Comparison of ENCODE assay signal across 8 cellular contexts in the genomic region with DNA sequence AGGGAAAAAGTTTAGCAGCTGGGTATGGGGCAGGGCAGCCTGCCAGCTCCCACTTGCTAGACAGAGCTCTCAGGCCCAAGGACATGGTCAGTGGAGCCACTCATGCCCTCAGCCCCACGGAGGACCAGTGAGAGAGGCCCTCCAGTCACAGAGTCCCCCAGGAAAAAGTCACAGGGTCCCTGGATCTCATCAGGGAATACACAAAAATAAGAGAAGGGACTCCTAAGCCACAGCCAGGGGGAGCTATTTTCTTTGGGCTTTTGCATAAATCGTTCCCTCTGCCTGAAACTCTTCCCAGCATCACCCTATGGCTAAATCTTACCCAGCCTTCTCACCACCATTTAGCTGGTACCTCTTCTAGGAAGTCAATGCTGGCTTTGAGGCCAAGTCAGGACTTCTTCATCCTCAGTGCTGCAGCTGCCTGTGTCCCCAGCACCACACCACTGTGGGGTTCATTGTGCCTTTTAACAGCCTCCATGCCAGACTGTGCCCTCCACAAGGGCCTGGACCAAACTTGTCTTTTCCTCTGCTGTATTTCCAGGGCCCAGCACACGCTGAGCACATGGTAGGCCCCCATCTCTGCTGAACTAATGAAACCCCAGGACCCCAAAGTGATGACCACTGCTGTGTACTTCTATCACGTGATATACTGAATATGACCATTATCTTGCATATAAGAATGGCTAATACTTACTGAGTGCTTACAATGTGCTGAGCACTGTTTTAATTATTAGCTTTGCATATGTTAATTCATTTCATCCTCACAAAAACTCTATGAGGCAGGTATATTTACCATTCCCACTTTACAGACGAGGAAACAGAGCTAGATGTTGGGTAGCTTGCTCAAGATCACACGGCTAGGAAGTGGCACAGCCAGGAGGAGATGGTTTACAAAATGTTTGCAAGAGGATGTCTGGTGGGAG. TPM values are rescaled to one million over a fixed set of nuclear protein-coding genes. Genes with fewer than 3 reads are reported as not detected.
DNase-seq lines count a peak whose midpoint lies in the region; ATAC-seq and TF ChIP-seq lines count a peak whose summit lies in the region.

No MANE protein-coding gene starts in this region.

- peak overlapping the region; percentile 89 for H3K4me3 Mint-ChIP-seq in activated T-helper 1 cell treated with anti-CD3 and anti-CD28 coated beads, Interleukin-12 subunit alpha, Interleukin-12 subunit beta, Interleukin-2, Interleukin-4 antibody, amounts not matched to agents 30 ng/mL and 10 ng/mL and 1 ng/mL, durations not matched to agents 14 hours and 24 hours and 36 hours

- H3K9me3 Mint-ChIP-seq in activated T-helper 1 cell treated with anti-CD3 and anti-CD28 coated beads, Interleukin-12 subunit alpha, Interleukin-12 subunit beta, Interleukin-2, Interleukin-4 antibody, amounts not matched to agents 30 ng/mL and 10 ng/mL and 1 ng/mL, durations not matched to agents 14 hours and 24 hours and 36 hours = no peaks in the 10 kb centered on the region

- intact Hi-C loops in activated T-helper 1 cell treated with anti-CD3 and anti-CD28 coated beads, Interleukin-12 subunit alpha, Interleukin-12 subunit beta, Interleukin-2, Interleukin-4 antibody, amounts not matched to agents 30 ng/mL and 10 ng/mL and 1 ng/mL, durations not matched to agents 14 hours and 24 hours and 36 hours (cut with micrococcal nuclease) = loop anchor here (2.0 to 5.0 kb wide), 5 partner anchors 42 to 1083 kb away; a partner anchor contains a TSS

- peak; percentile 70 for DNase-seq in AG10803 (ENCODE audit: low read depth)
- no peak for DNase-seq in GM12865 (ENCODE audit: low read depth)
- DNase-seq in NCI-H345 treated with DMSO at 0.1 percent for 48 hours (lab: John Stamatoyannopoulos, UW; ENCODE audit: unreplicated experiment) = peak; percentile 20
- no peak for DNase-seq in activated T-helper 1 cell treated with anti-CD3 and anti-CD28 coated beads, Interleukin-12 subunit alpha, Interleukin-12 subunit beta, Interleukin-2, Interleukin-4 antibody, amounts not matched to agents 30 ng/mL and 10 ng/mL and 1 ng/mL, durations not matched to agents 14 hours and 24 hours and 36 hours (ENCODE audit: low spot score)
- DNase-seq in globus pallidus (ENCODE audit: low spot score) = peak; percentile 39
- peak; percentile 26 for DNase-seq in pulmonary artery endothelial cell (ENCODE audit: low read depth, low spot score)
- no peak for DNase-seq in ecto neural progenitor cell (ENCODE audit: low spot score)

- H3K4me3 ChIP-seq in AG10803 (ENCODE audit: low read length) = peak overlapping the region; percentile 99
- H3K4me3 ChIP-seq in GM12865 (ENCODE audit: low read depth, low read length) = peak overlapping the region; percentile 88

- TF ChIP-seq CTCF in AG10803 (conservative IDR thresholded peaks at IDR 0.05; ENCODE audit: low read length) = peak; percentile 74
- peak; percentile 60 for TF ChIP-seq CTCF in GM12865 (IDR thresholded peaks at IDR 0.05; ENCODE audit: insufficient read depth, low read depth, low read length, missing control alignments)

- H3K4me1 Mint-ChIP-seq in activated T-helper 1 cell treated with anti-CD3 and anti-CD28 coated beads, Interleukin-12 subunit alpha, Interleukin-12 subunit beta, Interleukin-2, Interleukin-4 antibody, amounts not matched to agents 30 ng/mL and 10 ng/mL and 1 ng/mL, durations not matched to agents 14 hours and 24 hours and 36 hours (ENCODE audit: low read depth) = peaks cover 23% of the 10 kb centered on the region

- no peak for ATAC-seq in HG03097 (IDR thresholded peaks at IDR 0.05; ENCODE audit: low FRiP score, unreplicated experiment)

- peaks cover 25% of the 10 kb centered on the region for H3K36me3 Mint-ChIP-seq in activated T-helper 1 cell treated with anti-CD3 and anti-CD28 coated beads, Interleukin-12 subunit alpha, Interleukin-12 subunit beta, Interleukin-2, Interleukin-4 antibody, amounts not matched to agents 30 ng/mL and 10 ng/mL and 1 ng/mL, durations not matched to agents 14 hours and 24 hours and 36 hours (ENCODE audit: low read depth)

- H3K27ac Mint-ChIP-seq in activated T-helper 1 cell treated with anti-CD3 and anti-CD28 coated beads, Interleukin-12 subunit alpha, Interleukin-12 subunit beta, Interleukin-2, Interleukin-4 antibody, amounts not matched to agents 30 ng/mL and 10 ng/mL and 1 ng/mL, durations not matched to agents 14 hours and 24 hours and 36 hours = peak overlapping the region; percentile 84

- no peaks in the 10 kb centered on the region for H3K27me3 Mint-ChIP-seq in activated T-helper 1 cell treated with anti-CD3 and anti-CD28 coated beads, Interleukin-12 subunit alpha, Interleukin-12 subunit beta, Interleukin-2, Interleukin-4 antibody, amounts not matched to agents 30 ng/mL and 10 ng/mL and 1 ng/mL, durations not matched to agents 14 hours and 24 hours and 36 hours (ENCODE audit: insufficient read depth)

RNA-seq across cellular contexts. Expression of a gene that starts 2.0 kb away (rescaled TPM):
- total RNA-seq in activated T-helper 1 cell treated with anti-CD3 and anti-CD28 coated beads, Interleukin-12 subunit alpha, Interleukin-12 subunit beta, Interleukin-2, Interleukin-4 antibody, amounts not matched to agents 30 ng/mL and 10 ng/mL and 1 ng/mL, durations not matched to agents 14 hours and 24 hours and 36 hours = 38.3 and 40.9 TPM in 2 replicates
- total RNA-seq in pulmonary artery endothelial cell = 9.5 and 14.6 TPM in 2 replicates

RNA-seq across cellular contexts. Expression of a gene that starts 35.5 kb away (rescaled TPM):
- 27.9 and 28.5 TPM in 2 replicates for total RNA-seq in activated T-helper 1 cell treated with anti-CD3 and anti-CD28 coated beads, Interleukin-12 subunit alpha, Interleukin-12 subunit beta, Interleukin-2, Interleukin-4 antibody, amounts not matched to agents 30 ng/mL and 10 ng/mL and 1 ng/mL, durations not matched to agents 14 hours and 24 hours and 36 hours
- total RNA-seq in pulmonary artery endothelial cell = 8.8 and 9.3 TPM in 2 replicates

RNA-seq across cellular contexts. Expression of a gene that starts 38.7 kb away (rescaled TPM):
- total RNA-seq in activated T-helper 1 cell treated with anti-CD3 and anti-CD28 coated beads, Interleukin-12 subunit alpha, Interleukin-12 subunit beta, Interleukin-2, Interleukin-4 antibody, amounts not matched to agents 30 ng/mL and 10 ng/mL and 1 ng/mL, durations not matched to agents 14 hours and 24 hours and 36 hours = 0.08 TPM in 1 of 2 replicates, not detected in the other
- total RNA-seq in pulmonary artery endothelial cell = 0.04 TPM in 1 of 2 replicates, not detected in the other

RNA-seq across cellular contexts. Expression of a gene that starts 58.0 kb away (rescaled TPM):
- total RNA-seq in activated T-helper 1 cell treated with anti-CD3 and anti-CD28 coated beads, Interleukin-12 subunit alpha, Interleukin-12 subunit beta, Interleukin-2, Interleukin-4 antibody, amounts not matched to agents 30 ng/mL and 10 ng/mL and 1 ng/mL, durations not matched to agents 14 hours and 24 hours and 36 hours = 1.5 and 1.9 TPM in 2 replicates
- total RNA-seq in pulmonary artery endothelial cell = 14.9 and 19.7 TPM in 2 replicates

RNA-seq across cellular contexts. Expression of a gene that starts 59.0 kb away (rescaled TPM):
- 0.42 TPM in 1 of 2 replicates, not detected in the other for total RNA-seq in activated T-helper 1 cell treated with anti-CD3 and anti-CD28 coated beads, Interleukin-12 subunit alpha, Interleukin-12 subunit beta, Interleukin-2, Interleukin-4 antibody, amounts not matched to agents 30 ng/mL and 10 ng/mL and 1 ng/mL, durations not matched to agents 14 hours and 24 hours and 36 hours
- 0.07 and 0.26 TPM in 2 replicates for total RNA-seq in pulmonary artery endothelial cell

Comparison
In these comparisons a context has a peak if more than half of its experiments do, and no peak if none do; other contexts are left out.
1. DNase-seq: peak in AG10803 (single experiment), NCI-H345 treated with DMSO at 0.1 percent for 48 hours (single experiment), globus pallidus (single experiment) and pulmonary artery endothelial cell (single experiment); none in GM12865 (single experiment), activated T-helper 1 cell treated with anti-CD3 and anti-CD28 coated beads, Interleukin-12 subunit alpha, Interleukin-12 subunit beta, Interleukin-2, Interleukin-4 antibody, amounts not matched to agents 30 ng/mL and 10 ng/mL and 1 ng/mL, durations not matched to agents 14 hours and 24 hours and 36 hours (single experiment) and ecto neural progenitor cell (single experiment).